ENCODE assay signal across 8 cellular contexts in genomic region chrX:13688772-13689518, GRCh38. TPM values are rescaled to one million over a fixed set of nuclear protein-coding genes. Genes with fewer than 3 reads are reported as not detected.
DNase-seq lines count a peak whose midpoint lies in the region; ATAC-seq and TF ChIP-seq lines count a peak whose summit lies in the region.

Gene RAB9A, plus strand, starts transcription at chrX:13689128. Its CDS starts 19,619 bp downstream, at chrX:13708747.

- H3K4ac ChIP-seq in trophoblast cell (ENCODE audit: low read depth, low read length): peak within 1 kb of the TSS; percentile 95

- H3K9me3 Mint-ChIP-seq in activated naive CD8-positive, alpha-beta T cell treated with anti-CD3 and anti-CD28 coated beads, Interleukin-2, amount 10 ng/mL, durations not matched to agents 7 days and 5 days: no peaks in the 10 kb centered on the region

- CTCF ChIA-PET in HCT116 (lab: Charles Lee): no interaction called here

- TF ChIP-seq CTCF in HCT116 (IDR thresholded peaks at IDR 0.05 in 2 of 3, conservative IDR thresholded peaks at IDR 0.05 in 1 of 3; ENCODE audit: borderline replicate concordance in 1 of 3, insufficient read depth in 1 of 3, low read depth in 2 of 3, low read length in 2 of 3) (no peak), SU-DHL-6 (IDR thresholded peaks at IDR 0.05; ENCODE audit: insufficient read depth, low read length, poor library complexity, severe bottlenecking) (no peak), tibial nerve (IDR thresholded peaks at IDR 0.05) (peak in 1 of 5 experiments; percentile 23)

- intact Hi-C loops in HCT116 (cut with micrococcal nuclease) (no loop called here), Right ventricle myocardium inferior (cut with DNase I) (no loop called here)

- H3K4me2 ChIP-seq in HCT116 (ENCODE audit: low read length) (peak within 1 kb of the TSS; percentile 87), SU-DHL-6 (ENCODE audit: low read depth, low read length, poor library complexity, severe bottlenecking) (peak within 1 kb of the TSS; percentile 82), trophoblast cell (ENCODE audit: low read length) (peak within 1 kb of the TSS; percentile 73)

- peak within 1 kb of the TSS; percentile 88 for H2BK5ac ChIP-seq in trophoblast cell (ENCODE audit: low read depth, low read length, poor library complexity)

- peak within 1 kb of the TSS; percentile 93 for H2BK120ac ChIP-seq in trophoblast cell (ENCODE audit: insufficient read depth, low read length, poor library complexity)

- peaks cover 29% of the 10 kb centered on the region for H3K4me1 Mint-ChIP-seq in activated naive CD8-positive, alpha-beta T cell treated with anti-CD3 and anti-CD28 coated beads, Interleukin-2, amount 10 ng/mL, durations not matched to agents 7 days and 5 days

- H2BK12ac ChIP-seq in trophoblast cell (ENCODE audit: low read length): peak within 1 kb of the TSS; percentile 59

- DNase-seq in GDM1 (lab: John Stamatoyannopoulos, UW): peak; percentile 61
- peak; percentile 38 for DNase-seq in HCT116 (ENCODE audit: low read depth, low spot score)
- peak; percentile 70 for DNase-seq in NAMALWA (ENCODE audit: low spot score)
- peak; percentile 83 for DNase-seq in activated naive CD8-positive, alpha-beta T cell treated with anti-CD3 and anti-CD28 coated beads, Interleukin-2, amount 10 ng/mL, durations not matched to agents 7 days and 5 days
- DNase-seq in Right ventricle myocardium inferior (ENCODE audit: missing footprints): peak; percentile 88
- DNase-seq in trophoblast cell: peak; percentile 49 to 78
- peak; percentile 72 to 77 for DNase-seq in tibial nerve (ENCODE audit: low spot score in 2 of 2)

- H4K20me1 ChIP-seq in HCT116 (ENCODE audit: insufficient read depth) (0 out of 2 replicates have a peak, but pooled peaks cover 4% of the 10 kb centered on the region), SU-DHL-6 (ENCODE audit: low read depth, low read length) (no peaks in the 10 kb centered on the region)

- H3K9me2 ChIP-seq in HCT116 (ENCODE audit: insufficient read depth) (no peaks in the 10 kb centered on the region), SU-DHL-6 (replicated peaks; ENCODE audit: insufficient read depth, low read length) (no peaks in the 10 kb centered on the region)

- no TSS peak for BruUV-seq in HCT116 (replicated peaks; lab: Mats Ljungman, UMichigan)

- H3F3A ChIP-seq in SU-DHL-6 (ENCODE audit: insufficient read depth): no peaks in the 10 kb centered on the region

- H3K4me1 ChIP-seq in HCT116 (ENCODE audit: control insufficient read depth in 1 of 2, insufficient read depth in 2 of 2, low read length in 2 of 2) (peaks cover 33 to 61% of the 10 kb centered on the region in 2 experiments), trophoblast cell (ENCODE audit: control insufficient read depth in 1 of 2, insufficient read depth in 2 of 2, low read length in 2 of 2) (peaks cover 0 to 5% of the 10 kb centered on the region in 2 experiments), tibial nerve (peaks cover 0 to 25% (median 17%) of the 10 kb centered on the region in 4 donors)

- peak within 1 kb of the TSS; percentile 84 for H4K8ac ChIP-seq in trophoblast cell (ENCODE audit: low read depth, low read length)

- RAD21 ChIA-PET in HCT116 (lab: Charles Lee; ENCODE audit: low non-redundant PET in 1 of 2, low total read pairs in 2 of 2, uncharacterized antibody in 2 of 2, unreplicated experiment in 2 of 2): no interaction called here

- H3K36me3 ChIP-seq in HCT116 (ENCODE audit: control insufficient read depth in 1 of 2, insufficient read depth in 2 of 2, low read length in 2 of 2) (no peaks in the 10 kb centered on the region), SU-DHL-6 (ENCODE audit: low read length) (no peaks in the 10 kb centered on the region), trophoblast cell (ENCODE audit: control insufficient read depth in 1 of 2, insufficient read depth in 2 of 2, low read length in 2 of 2) (no peaks in the 10 kb centered on the region), tibial nerve (no peaks in the 10 kb centered on the region)

- no peaks in the 10 kb centered on the region for H3K27me3 Mint-ChIP-seq in activated naive CD8-positive, alpha-beta T cell treated with anti-CD3 and anti-CD28 coated beads, Interleukin-2, amount 10 ng/mL, durations not matched to agents 7 days and 5 days

- H3K27me3 ChIP-seq in HCT116 (ENCODE audit: insufficient read depth, low read length): no peaks in the 10 kb centered on the region
- H3K27me3 ChIP-seq in SU-DHL-6 (ENCODE audit: low read length): no peaks in the 10 kb centered on the region
- H3K27me3 ChIP-seq in trophoblast cell (ENCODE audit: insufficient read depth, low read length): no peaks in the 10 kb centered on the region
- peaks cover 0 to 5% of the 10 kb centered on the region in 2 donors for H3K27me3 ChIP-seq in tibial nerve

- peak within 1 kb of the TSS; percentile 83 for H3K9ac ChIP-seq in HCT116 (ENCODE audit: low read length)
- peak within 1 kb of the TSS; percentile 74 for H3K9ac ChIP-seq in SU-DHL-6 (ENCODE audit: low read length)
- peak within 1 kb of the TSS; percentile 86 for H3K9ac ChIP-seq in trophoblast cell (ENCODE audit: low read length)

- peaks cover 46% of the 10 kb centered on the region for H3K79me2 ChIP-seq in HCT116 (ENCODE audit: insufficient read depth, low read length)
- H3K79me2 ChIP-seq in SU-DHL-6 (ENCODE audit: insufficient read depth, low read length): no peaks in the 10 kb centered on the region
- peaks cover 10% of the 10 kb centered on the region for H3K79me2 ChIP-seq in trophoblast cell (ENCODE audit: control insufficient read depth, insufficient read depth, low read length, poor library complexity)

- peak within 1 kb of the TSS; percentile 89 for H3K4me3 Mint-ChIP-seq in activated naive CD8-positive, alpha-beta T cell treated with anti-CD3 and anti-CD28 coated beads, Interleukin-2, amount 10 ng/mL, durations not matched to agents 7 days and 5 days

- H3K79me1 ChIP-seq in trophoblast cell (ENCODE audit: low read length): peaks cover 8% of the 10 kb centered on the region

- POLR2A ChIA-PET in HCT116 (lab: Charles Lee): no interaction called here
- POLR2A ChIA-PET in activated naive CD8-positive, alpha-beta T cell treated with anti-CD3 and anti-CD28 coated beads, Interleukin-2, amount 10 ng/mL, durations not matched to agents 7 days and 5 days (lab: Charles Lee): interaction anchor here (1.0 to 2.4 kb wide), 3 partner anchors 36 to 340 kb away, joined by 4 to 21 read pairs (median 6); partner anchors contain the start of genes GEMIN8, OFD1, TCEANC and TRAPPC2

- peak within 1 kb of the TSS; percentile 88 for H4K91ac ChIP-seq in trophoblast cell (ENCODE audit: low read depth, low read length)

- peak in 1 of 2 donors; percentile 96 for TF ChIP-seq EP300 in tibial nerve (IDR thresholded peaks at IDR 0.05)

- peak within 1 kb of the TSS; percentile 76 for H2AFZ ChIP-seq in HCT116 (ENCODE audit: low read depth, low read length, poor library complexity, severe bottlenecking)
- peak within 1 kb of the TSS; percentile 94 for H2AFZ ChIP-seq in SU-DHL-6 (ENCODE audit: low read depth, low read length, severe bottlenecking)
- no peak within 1 kb of the TSS for H2AFZ ChIP-seq in trophoblast cell (ENCODE audit: insufficient read depth, low read length, poor library complexity)

- TF ChIP-seq POLR2A in HCT116 (IDR thresholded peaks at IDR 0.05; ENCODE audit: borderline replicate concordance, extremely low read depth, insufficient read depth, insufficient read length) (no peak), tibial nerve (IDR thresholded peaks at IDR 0.05) (peak; percentile 75 to 93)

- no peak within 1 kb of the TSS for H3K23ac ChIP-seq in trophoblast cell (ENCODE audit: low read length)

- H3K4me3 ChIP-seq in HCT116 (replicated peaks in 1 of 2; ENCODE audit: low read depth in 1 of 2, low read length in 2 of 2): peak within 1 kb of the TSS; percentile 70 to 80
- peak within 1 kb of the TSS; percentile 67 for H3K4me3 ChIP-seq in SU-DHL-6 (ENCODE audit: insufficient read depth, low read length, poor library complexity, severe bottlenecking)
- peak within 1 kb of the TSS; percentile 84 for H3K4me3 ChIP-seq in trophoblast cell (ENCODE audit: low read depth, low read length)
- H3K4me3 ChIP-seq in tibial nerve: peak within 1 kb of the TSS; percentile 80 to 87 (median 84)

- no peaks in the 10 kb centered on the region for H3K36me3 Mint-ChIP-seq in activated naive CD8-positive, alpha-beta T cell treated with anti-CD3 and anti-CD28 coated beads, Interleukin-2, amount 10 ng/mL, durations not matched to agents 7 days and 5 days

- H3K27ac Mint-ChIP-seq in activated naive CD8-positive, alpha-beta T cell treated with anti-CD3 and anti-CD28 coated beads, Interleukin-2, amount 10 ng/mL, durations not matched to agents 7 days and 5 days: peak within 1 kb of the TSS; percentile 89

- H3K9me3 ChIP-seq in HCT116 (ENCODE audit: control insufficient read depth in 1 of 2, insufficient read depth in 1 of 2, low read depth in 1 of 2, low read length in 2 of 2): no peaks in the 10 kb centered on the region
- H3K9me3 ChIP-seq in SU-DHL-6 (ENCODE audit: insufficient read depth, low read length): no peaks in the 10 kb centered on the region
- H3K9me3 ChIP-seq in trophoblast cell (ENCODE audit: insufficient read depth, low read depth, low read length): no peaks in the 10 kb centered on the region
- no peaks in the 10 kb centered on the region for H3K9me3 ChIP-seq in tibial nerve

- peak within 1 kb of the TSS; percentile 88 for H4K12ac ChIP-seq in trophoblast cell (ENCODE audit: low read depth, low read length)

- H2AK5ac ChIP-seq in trophoblast cell (ENCODE audit: low read length): peak within 1 kb of the TSS; percentile 73

- TF ChIP-seq RAD21 in HCT116 (IDR thresholded peaks at IDR 0.05; ENCODE audit: low read depth): no peak

- ATAC-seq in HCT116: peak; percentile 81
- ATAC-seq in activated naive CD8-positive, alpha-beta T cell treated with anti-CD3 and anti-CD28 coated beads, Interleukin-2, amount 10 ng/mL, durations not matched to agents 7 days and 5 days (ENCODE audit: low read depth): peak; percentile 91
- peak; percentile 99 for ATAC-seq in Right ventricle myocardium inferior

- peak within 1 kb of the TSS; percentile 96 for H3K18ac ChIP-seq in trophoblast cell (ENCODE audit: low read length)

- peak within 1 kb of the TSS; percentile 93 for H3K14ac ChIP-seq in trophoblast cell (ENCODE audit: low read length)

- peak within 1 kb of the TSS; percentile 80 for H3K27ac ChIP-seq in HCT116 (ENCODE audit: low read depth, low read length)
- H3K27ac ChIP-seq in SU-DHL-6 (ENCODE audit: low read depth, low read length): no peak within 1 kb of the TSS
- peak within 1 kb of the TSS; percentile 97 for H3K27ac ChIP-seq in trophoblast cell (ENCODE audit: low read depth, low read length)
- peak within 1 kb of the TSS; percentile 92 to 98 (median 96) for H3K27ac ChIP-seq in tibial nerve

- WGBS in trophoblast cell (ENCODE audit: extremely low coverage, insufficient coverage, insufficient read length): no CpG with 5 or more reads among the region's 67 CpGs
- 1 to 2% methylated on average over 34 to 61 of the region's 67 CpGs for WGBS in tibial nerve, 2 donors

TF ChIP-seq in HCT116, 20 proteins besides CTCF, POLR2A, EP300 and RAD21 (continues in another document):
- peak; percentile 28; the same call in 1 of the 2 replicates for TF ChIP-seq ZFX (IDR thresholded peaks at IDR 0.05)

RNA-seq across cellular contexts. Expression of gene RAB9A, which starts in this region (rescaled TPM):
- total RNA-seq in HCT116 (2021; ENCODE audit: unreplicated experiment) (23.9 TPM), Right ventricle myocardium inferior (20.7 TPM), tibial nerve (10 to 100 TPM; 20.1 to 69.5 (median 24.9) TPM)
- 12.3 and 16.0 TPM in 2 replicates for polyA plus RNA-seq in HCT116 (2012)
- 10 to 100 TPM; 13.4 to 18.3 TPM for total RNA-seq in activated naive CD8-positive, alpha-beta T cell treated with anti-CD3 and anti-CD28 coated beads, Interleukin-2, amount 10 ng/mL, durations not matched to agents 7 days and 5 days
- 78.2 and 82.7 TPM in 2 replicates for polyA plus RNA-seq in trophoblast cell (2013)

Comparison
In these comparisons a context has a peak if more than half of its experiments do, and no peak if none do; other contexts are left out.
1. DNase-seq: peak in every context shown above with its lines; median percentile 88 in Right ventricle myocardium inferior; 83 in activated naive CD8-positive, alpha-beta T cell treated with anti-CD3 and anti-CD28 coated beads, Interleukin-2, amount 10 ng/mL, durations not matched to agents 7 days and 5 days; 74 in tibial nerve; 70 in NAMALWA; 64 in trophoblast cell; 61 in GDM1; 38 in HCT116.